ENCODE assay signal across 10 cellular contexts in the genomic region with DNA sequence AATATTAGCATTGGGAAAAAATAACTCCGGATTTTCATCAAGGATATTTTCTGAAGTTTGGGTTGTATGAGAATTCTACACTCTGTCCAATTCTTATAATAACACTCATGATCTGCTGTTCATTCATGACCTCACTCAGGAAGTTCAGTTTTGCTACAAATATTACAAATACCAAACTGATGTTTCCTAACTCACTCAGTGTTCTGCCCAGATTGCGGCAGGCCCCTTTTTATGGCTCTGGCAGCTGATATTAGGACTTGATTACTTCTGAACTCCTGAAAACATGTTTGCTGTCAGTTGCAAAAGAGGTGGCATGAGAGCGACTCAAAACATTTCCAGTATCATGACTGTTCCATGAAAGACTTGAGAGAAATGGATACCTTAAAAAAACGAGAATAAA.
A peak's percentile ranks its signal among the peaks of the same experiment; 100 is the strongest.
DNase-seq lines count a peak whose midpoint lies in the region; ATAC-seq and TF ChIP-seq lines count a peak whose summit lies in the region.
"Had no signal": no experiment of that assay in that cellular context is flagged by ENCODE, and none has a peak within 500 bp of the region (broad histone marks: within the 10 kb centered on the region; RNA-seq: fewer than 3 reads in every experiment).

No MANE protein-coding gene starts in this region.

- 58% methylated on average over 4 of the region's 4 CpGs for WGBS in SK-N-SH (ENCODE audit: low lambda C conversion rate)
- 23% methylated on average over 4 of the region's 4 CpGs for WGBS in prostate gland

- 0 out of 2 replicates have a peak overlapping the region, but pooled peaks have one; percentile 28 for H3K4me2 ChIP-seq in SK-N-SH

- no peaks in the 10 kb centered on the region for H3K36me3 ChIP-seq in SK-N-SH (replicated peaks in 1 of 2; ENCODE audit: control insufficient read depth in 1 of 2, insufficient read depth in 2 of 2, low read length in 1 of 2)
- no peaks in the 10 kb centered on the region for H3K36me3 ChIP-seq in prostate gland

- TF ChIP-seq CTCF in SK-N-SH (IDR thresholded peaks at IDR 0.05), result no peak
- TF ChIP-seq CTCF in foreskin fibroblast (IDR thresholded peaks at IDR 0.05; ENCODE audit: low read depth, low read length), result no peak
- no peak for TF ChIP-seq CTCF in prostate gland (IDR thresholded peaks at IDR 0.05)

- no peak overlapping the region for H2AFZ ChIP-seq in SK-N-SH (ENCODE audit: low read depth)

- peaks cover 15% of the 10 kb centered on the region for H3F3A ChIP-seq in SK-N-SH (replicated peaks; ENCODE audit: insufficient read depth)

- no peak for ATAC-seq in HG03025 (IDR thresholded peaks at IDR 0.05; ENCODE audit: low FRiP score, unreplicated experiment)

- H3K4me1 ChIP-seq in SK-N-SH (ENCODE audit: control insufficient read depth in 1 of 2, insufficient read depth in 2 of 2, low read depth in 1 of 2, low read length in 1 of 2) (peaks cover 2 to 30% of the 10 kb centered on the region in 2 experiments), prostate gland (replicated peaks) (peaks cover 2% of the 10 kb centered on the region)

- no peak for TF ChIP-seq RAD21 in SK-N-SH (IDR thresholded peaks at IDR 0.05; ENCODE audit: low read length)

- no peaks in the 10 kb centered on the region for H4K20me1 ChIP-seq in SK-N-SH (ENCODE audit: insufficient read depth)

- intact Hi-C loops in prostate gland (cut with DNase I), result no loop called here

- POLR2A ChIA-PET in SK-N-SH (lab: Yijun Ruan, JAX), result no interaction called here

- TF ChIP-seq POLR2A in prostate gland (IDR thresholded peaks at IDR 0.05), result no peak

- CTCF ChIA-PET in SK-N-SH (lab: Yijun Ruan, JAX), result interaction anchor here (0.6 kb wide), 1 partner anchor 664 kb away, joined by 3 read pairs; no protein-coding TSS in a partner anchor

- no peaks in the 10 kb centered on the region for H3K9me2 ChIP-seq in SK-N-SH

- H3K9ac ChIP-seq in SK-N-SH, result peak overlapping the region; percentile 2; the same call in 1 of the 2 replicates

- H3K4me3 ChIP-seq in SK-N-SH (ENCODE audit: low read depth in 2 of 2, low read length in 1 of 2), result no peak overlapping the region
- no peak overlapping the region for H3K4me3 ChIP-seq in foreskin fibroblast (ENCODE audit: low read depth in 1 of 2, low read length in 2 of 2)
- H3K4me3 ChIP-seq in prostate gland, result no peak overlapping the region

- no peak for TF ChIP-seq EP300 in SK-N-SH (IDR thresholded peaks at IDR 0.05; ENCODE audit: borderline replicate concordance in 1 of 2, low read depth in 1 of 2, low read length in 1 of 2)

- H3K79me2 ChIP-seq in SK-N-SH (ENCODE audit: insufficient read depth), result no peaks in the 10 kb centered on the region

- DNase-seq in AG20443 (ENCODE audit: low spot score) (peak; percentile 81), SK-N-SH (no peak), foreskin fibroblast (peak; percentile 93 to 94), prostate gland (ENCODE audit: low spot score) (peak; percentile 43), NCI-H187 treated with DMSO at 0.1 percent for 48 hours (lab: John Stamatoyannopoulos, UW) (no peak), medulla oblongata (ENCODE audit: extremely low spot score) (no peak)
- DNase-seq in activated CD8-positive, alpha-beta memory T cell treated with anti-CD3 and anti-CD28 coated beads, Interleukin-2, amount 50 U/mL, for 48 hours, result no peak
- DNase-seq: CD8-positive, alpha-beta memory T cell; stimulated activated naive CD4-positive, alpha-beta T cell treated with Interleukin-2 at 50 U/mL for 16 hours had no signal

- H3K27me3 ChIP-seq in SK-N-SH (ENCODE audit: insufficient read depth) (no peaks in the 10 kb centered on the region), prostate gland (replicated peaks; ENCODE audit: insufficient read depth) (no peaks in the 10 kb centered on the region)

- H3K9me3 ChIP-seq in SK-N-SH (no peaks in the 10 kb centered on the region), prostate gland (no peaks in the 10 kb centered on the region)

- H3K27ac ChIP-seq in SK-N-SH (ENCODE audit: low read depth in 2 of 2, low read length in 1 of 2), result peak overlapping the region in 1 of 2 experiments; percentile 55; a peak in 2 of 4 replicates
- H3K27ac ChIP-seq in prostate gland, result peak overlapping the region; percentile 55 to 57

TF ChIP-seq in SK-N-SH, 30 proteins besides CTCF, POLR2A, EP300 and RAD21 (continues in another document):
- no peak for TF ChIP-seq FOXJ3 (CRISPR knock-in tag; IDR thresholded peaks at IDR 0.05)
- TF ChIP-seq, protein P1, sequence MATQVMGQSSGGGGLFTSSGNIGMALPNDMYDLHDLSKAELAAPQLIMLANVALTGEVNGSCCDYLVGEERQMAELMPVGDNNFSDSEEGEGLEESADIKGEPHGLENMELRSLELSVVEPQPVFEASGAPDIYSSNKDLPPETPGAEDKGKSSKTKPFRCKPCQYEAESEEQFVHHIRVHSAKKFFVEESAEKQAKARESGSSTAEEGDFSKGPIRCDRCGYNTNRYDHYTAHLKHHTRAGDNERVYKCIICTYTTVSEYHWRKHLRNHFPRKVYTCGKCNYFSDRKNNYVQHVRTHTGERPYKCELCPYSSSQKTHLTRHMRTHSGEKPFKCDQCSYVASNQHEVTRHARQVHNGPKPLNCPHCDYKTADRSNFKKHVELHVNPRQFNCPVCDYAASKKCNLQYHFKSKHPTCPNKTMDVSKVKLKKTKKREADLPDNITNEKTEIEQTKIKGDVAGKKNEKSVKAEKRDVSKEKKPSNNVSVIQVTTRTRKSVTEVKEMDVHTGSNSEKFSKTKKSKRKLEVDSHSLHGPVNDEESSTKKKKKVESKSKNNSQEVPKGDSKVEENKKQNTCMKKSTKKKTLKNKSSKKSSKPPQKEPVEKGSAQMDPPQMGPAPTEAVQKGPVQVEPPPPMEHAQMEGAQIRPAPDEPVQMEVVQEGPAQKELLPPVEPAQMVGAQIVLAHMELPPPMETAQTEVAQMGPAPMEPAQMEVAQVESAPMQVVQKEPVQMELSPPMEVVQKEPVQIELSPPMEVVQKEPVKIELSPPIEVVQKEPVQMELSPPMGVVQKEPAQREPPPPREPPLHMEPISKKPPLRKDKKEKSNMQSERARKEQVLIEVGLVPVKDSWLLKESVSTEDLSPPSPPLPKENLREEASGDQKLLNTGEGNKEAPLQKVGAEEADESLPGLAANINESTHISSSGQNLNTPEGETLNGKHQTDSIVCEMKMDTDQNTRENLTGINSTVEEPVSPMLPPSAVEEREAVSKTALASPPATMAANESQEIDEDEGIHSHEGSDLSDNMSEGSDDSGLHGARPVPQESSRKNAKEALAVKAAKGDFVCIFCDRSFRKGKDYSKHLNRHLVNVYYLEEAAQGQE (IDR thresholded peaks at IDR 0.05; ENCODE audit: low read depth, low read length), result no peak
- no peak for TF ChIP-seq ELF1 (IDR thresholded peaks at IDR 0.05)
- no peak for TF ChIP-seq SMC3 (IDR thresholded peaks at IDR 0.05; ENCODE audit: low read depth, low read length)
- peak; percentile 67; the same call in 1 of the 2 replicates for TF ChIP-seq RXRA (IDR thresholded peaks at IDR 0.05; ENCODE audit: borderline replicate concordance, low read depth)
- no peak for TF ChIP-seq CHD2 (IDR thresholded peaks at IDR 0.05; ENCODE audit: low read length, partially characterized antibody)
- TF ChIP-seq, protein P2, sequence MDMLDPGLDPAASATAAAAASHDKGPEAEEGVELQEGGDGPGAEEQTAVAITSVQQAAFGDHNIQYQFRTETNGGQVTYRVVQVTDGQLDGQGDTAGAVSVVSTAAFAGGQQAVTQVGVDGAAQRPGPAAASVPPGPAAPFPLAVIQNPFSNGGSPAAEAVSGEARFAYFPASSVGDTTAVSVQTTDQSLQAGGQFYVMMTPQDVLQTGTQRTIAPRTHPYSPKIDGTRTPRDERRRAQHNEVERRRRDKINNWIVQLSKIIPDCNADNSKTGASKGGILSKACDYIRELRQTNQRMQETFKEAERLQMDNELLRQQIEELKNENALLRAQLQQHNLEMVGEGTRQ (IDR thresholded peaks at IDR 0.05; ENCODE audit: borderline replicate concordance, low read depth, low read length), result no peak
- TF ChIP-seq EZH2phosphoT487 (IDR thresholded peaks at IDR 0.05; ENCODE audit: borderline replicate concordance, low read depth), result no peak
- no peak for TF ChIP-seq FOXM1 (IDR thresholded peaks at IDR 0.05; ENCODE audit: low read depth)
- no peak for TF ChIP-seq GATA2 (CRISPR knock-in tag; IDR thresholded peaks at IDR 0.05)
- TF ChIP-seq RCOR1 (IDR thresholded peaks at IDR 0.05; ENCODE audit: low read length), result no peak
- no peak for TF ChIP-seq TAF1 (IDR thresholded peaks at IDR 0.05; ENCODE audit: borderline replicate concordance, low read depth, low read length)
- TF ChIP-seq YY1 (IDR thresholded peaks at IDR 0.05; ENCODE audit: low read depth), result no peak
- TF ChIP-seq, protein P3, sequence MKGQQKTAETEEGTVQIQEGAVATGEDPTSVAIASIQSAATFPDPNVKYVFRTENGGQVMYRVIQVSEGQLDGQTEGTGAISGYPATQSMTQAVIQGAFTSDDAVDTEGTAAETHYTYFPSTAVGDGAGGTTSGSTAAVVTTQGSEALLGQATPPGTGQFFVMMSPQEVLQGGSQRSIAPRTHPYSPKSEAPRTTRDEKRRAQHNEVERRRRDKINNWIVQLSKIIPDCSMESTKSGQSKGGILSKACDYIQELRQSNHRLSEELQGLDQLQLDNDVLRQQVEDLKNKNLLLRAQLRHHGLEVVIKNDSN (IDR thresholded peaks at IDR 0.05; ENCODE audit: borderline replicate concordance, low read depth), result no peak
- TF ChIP-seq JUND (IDR thresholded peaks at IDR 0.05), result no peak
- TF ChIP-seq TEAD4 (IDR thresholded peaks at IDR 0.05; ENCODE audit: borderline replicate concordance, insufficient read depth), result no peak
- TF ChIP-seq, protein P4, sequence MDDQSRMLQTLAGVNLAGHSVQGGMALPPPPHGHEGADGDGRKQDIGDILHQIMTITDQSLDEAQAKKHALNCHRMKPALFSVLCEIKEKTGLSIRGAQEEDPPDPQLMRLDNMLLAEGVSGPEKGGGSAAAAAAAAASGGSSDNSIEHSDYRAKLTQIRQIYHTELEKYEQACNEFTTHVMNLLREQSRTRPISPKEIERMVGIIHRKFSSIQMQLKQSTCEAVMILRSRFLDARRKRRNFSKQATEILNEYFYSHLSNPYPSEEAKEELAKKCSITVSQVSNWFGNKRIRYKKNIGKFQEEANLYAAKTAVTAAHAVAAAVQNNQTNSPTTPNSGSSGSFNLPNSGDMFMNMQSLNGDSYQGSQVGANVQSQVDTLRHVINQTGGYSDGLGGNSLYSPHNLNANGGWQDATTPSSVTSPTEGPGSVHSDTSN (IDR thresholded peaks at IDR 0.05), result peak; percentile 21; the same call in 1 of the 2 replicates
- TF ChIP-seq POLR2AphosphoS5 (IDR thresholded peaks at IDR 0.05; ENCODE audit: low read depth, low read length), result no peak
- TF ChIP-seq NFIC (IDR thresholded peaks at IDR 0.05; ENCODE audit: borderline replicate concordance), result peak; percentile 10; the same call in 1 of the 2 replicates
- peak; percentile 27; the same call in 1 of the 2 replicates for TF ChIP-seq FOSL2 (IDR thresholded peaks at IDR 0.05; ENCODE audit: borderline replicate concordance, low read depth)
- TF ChIP-seq NRF1 (IDR thresholded peaks at IDR 0.05; ENCODE audit: low read depth, low read length), result no peak
- TF ChIP-seq MXI1 (IDR thresholded peaks at IDR 0.05; ENCODE audit: low read depth, low read length), result no peak
- no peak for TF ChIP-seq GABPA (IDR thresholded peaks at IDR 0.05; ENCODE audit: low read depth)

Comparison
In these comparisons a context has a peak if more than half of its experiments do, and no peak if none do; other contexts are left out.
1. DNase-seq: peak in AG20443 (single experiment), foreskin fibroblast (2 of 2) and prostate gland (single experiment); none in SK-N-SH (single experiment), NCI-H187 treated with DMSO at 0.1 percent for 48 hours (single experiment), activated CD8-positive, alpha-beta memory T cell treated with anti-CD3 and anti-CD28 coated beads, Interleukin-2, amount 50 U/mL, for 48 hours (single experiment) and medulla oblongata (single experiment).